Comparison of ENCODE assay signal across 17 cellular contexts in the genomic region with DNA sequence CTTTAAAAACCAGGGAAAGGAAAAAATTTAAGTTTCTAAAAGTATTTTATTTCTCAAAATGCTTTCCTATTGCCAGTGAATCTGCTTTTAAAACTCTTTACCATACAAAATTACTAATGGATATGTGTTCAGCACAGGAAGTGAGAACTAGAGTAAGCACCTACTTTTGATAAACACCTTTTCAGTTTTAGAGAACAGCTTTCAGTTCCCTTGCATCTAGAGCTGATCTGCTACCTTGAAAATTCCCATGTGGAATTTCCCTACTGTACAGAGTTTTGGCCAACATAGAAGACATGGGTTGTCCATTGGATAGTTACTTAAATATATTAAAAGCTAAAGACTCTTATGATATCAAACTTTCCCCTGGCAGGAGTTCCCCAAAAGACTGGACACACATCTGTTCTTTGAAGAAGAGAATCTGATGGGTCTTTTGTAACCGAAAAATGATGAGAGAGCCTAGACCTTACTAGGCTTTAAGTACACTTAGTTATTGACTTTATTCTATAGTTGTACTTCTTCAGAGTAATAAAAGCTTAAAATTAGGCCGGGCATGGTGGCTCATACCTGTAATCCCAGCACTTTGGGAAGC.
A peak's percentile ranks its signal among the peaks of the same experiment; 100 is the strongest.
DNase-seq lines count a peak whose midpoint lies in the region; ATAC-seq and TF ChIP-seq lines count a peak whose summit lies in the region.
"Had no signal": no experiment of that assay in that cellular context is flagged by ENCODE, and none has a peak within 500 bp of the region (broad histone marks: within the 10 kb centered on the region; RNA-seq: fewer than 3 reads in every experiment).

No MANE protein-coding gene starts in this region.

- no peaks in the 10 kb centered on the region for H3K4me1 ChIP-seq in mucosa of descending colon (ENCODE audit: low read depth)
- H3K4me1 ChIP-seq: SJCRH30 had no signal

- intact Hi-C loops in mucosa of descending colon (cut with DNase I, micrococcal nuclease) = no loop called here

- no peak for TF ChIP-seq CTCF in GM12864 (IDR thresholded peaks at IDR 0.05; ENCODE audit: low read depth, low read length, missing control alignments)
- TF ChIP-seq CTCF in mucosa of descending colon (IDR thresholded peaks at IDR 0.05) = no peak

- H3K4me3 ChIP-seq in GM12864 (ENCODE audit: low read depth, low read length) = no peak overlapping the region
- H3K4me3 ChIP-seq in mucosa of descending colon = no peak overlapping the region
- H3K4me3 ChIP-seq: SJCRH30 had no signal

- peak; percentile 80 for ATAC-seq in GM18907 (IDR thresholded peaks at IDR 0.05; ENCODE audit: unreplicated experiment)
- ATAC-seq in GM21717 (IDR thresholded peaks at IDR 0.05; ENCODE audit: unreplicated experiment) = peak; percentile 62
- ATAC-seq in HG02870 (IDR thresholded peaks at IDR 0.05; ENCODE audit: unreplicated experiment) = peak; percentile 83
- no peak for ATAC-seq in mucosa of descending colon

- H3K36me3 ChIP-seq in mucosa of descending colon (ENCODE audit: low read depth) = no peaks in the 10 kb centered on the region
- H3K36me3 ChIP-seq: SJCRH30 had no signal

- H3K9me3 ChIP-seq in mucosa of descending colon = no peaks in the 10 kb centered on the region
- H3K9me3 ChIP-seq: SJCRH30 had no signal

- DNase-seq in GM12864 (ENCODE audit: low read depth) (peak; percentile 10), DMS114 treated with DMSO at 0.1 percent for 48 hours (lab: John Stamatoyannopoulos, UW; ENCODE audit: unreplicated experiment) (no peak), ACHN (no peak), cerebellar cortex (ENCODE audit: low spot score) (no peak), mucosa of descending colon (no peak)
- DNase-seq: C1 segment of cervical spinal cord; DMS153; EL; KBM-7; NCI-H1048; NCI-H226; NCI-H526 treated with DMSO at 0.1 percent for 48 hours; NK-92 treated with Interleukin-12 subunit alpha and Interleukin-12 subunit beta, amount 100 ng/mL, for 24 hours; SJCRH30 had no signal

- in situ Hi-C loops in ACHN (cut with HindIII; ENCODE audit: low pct_ligation_motif_present, low pct_unique_long_range_greater_than_20kb, low sequenced_read_pairs) = no loop called here
